ENCODE assay signal across 1 cellular context in the genomic region with DNA sequence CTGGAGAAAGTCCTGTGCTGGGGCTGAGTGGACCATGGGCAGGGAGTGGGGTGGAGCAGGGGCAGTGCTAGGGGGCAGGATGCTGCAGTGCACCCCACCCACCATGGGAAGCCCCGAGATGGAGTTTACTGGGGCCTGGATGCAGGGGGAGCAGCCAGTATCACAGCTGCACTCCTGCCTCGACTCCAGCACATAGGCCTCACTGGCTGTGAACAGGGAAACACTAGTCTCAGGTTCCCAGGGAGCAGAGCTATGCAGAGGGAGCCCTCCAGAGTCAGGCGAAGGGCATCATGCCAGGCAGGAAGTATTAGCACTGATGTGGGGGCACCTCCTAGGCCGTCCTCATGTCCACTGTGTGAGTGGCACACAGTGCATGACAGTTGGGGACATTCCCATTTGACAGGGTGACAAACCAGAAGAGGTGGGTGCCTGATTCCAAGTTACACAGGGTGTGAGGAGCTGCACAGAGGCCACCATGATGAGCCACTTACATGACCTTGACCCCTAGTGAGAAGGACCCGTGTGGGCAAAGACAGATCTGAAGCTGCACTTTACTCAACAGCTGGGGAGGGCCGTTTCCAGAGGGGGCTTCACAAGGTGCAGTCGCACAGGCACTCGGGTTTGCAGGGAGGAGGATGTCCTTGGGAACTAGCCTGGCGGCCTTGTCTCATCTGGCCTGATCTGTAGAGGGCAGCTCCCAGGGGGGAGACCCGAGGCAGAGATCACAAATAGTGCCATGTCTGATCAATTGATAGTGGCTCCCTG.
TF ChIP-seq lines count a peak whose summit lies in the region.

No MANE protein-coding gene starts in this region.

TF ChIP-seq in A549, 52 proteins besides CTCF, POLR2A, EP300 and RAD21 (continued from another document):
- TF ChIP-seq REST (IDR thresholded peaks at IDR 0.05) (no peak), HOXB5 (CRISPR knock-in tag; IDR thresholded peaks at IDR 0.05) (no peak), ZFP36 (IDR thresholded peaks at IDR 0.05; ENCODE audit: borderline replicate concordance, partially characterized antibody) (no peak), EHMT2 (IDR thresholded peaks at IDR 0.05; ENCODE audit: low read depth) (no peak), EHF (CRISPR knock-in tag; IDR thresholded peaks at IDR 0.05) (no peak)
